Comparison of ENCODE assay signal across 1 cellular context in genomic region chr22:38201718-38202436, GRCh38.
TF ChIP-seq lines count a peak whose summit lies in the region.

Gene MAFF, plus strand, starts transcription at chr22:38201994. Its CDS starts 11,860 bp downstream, at chr22:38213854.

TF ChIP-seq in HepG2, 621 proteins besides CTCF, POLR2A, EP300 and RAD21 (continued from another document and continues in another):
- TF ChIP-seq ZNF678 (CRISPR knock-in tag; IDR thresholded peaks at IDR 0.05) (no peak; the same call in 1 of the 2 replicates), POLR2G (IDR thresholded peaks at IDR 0.05; ENCODE audit: low read depth, low read length) (peak; percentile 90), NFYB (CRISPR knock-in tag; IDR thresholded peaks at IDR 0.05) (no peak), ZNF772 (CRISPR knock-in tag; IDR thresholded peaks at IDR 0.05) (peak; percentile 75; the same call in 1 of the 2 replicates), HDAC2 (CRISPR knock-in tag; IDR thresholded peaks at IDR 0.05) (no peak), CSRNP1 (CRISPR knock-in tag; IDR thresholded peaks at IDR 0.05) (no peak), SNAPC5 (CRISPR knock-in tag; IDR thresholded peaks at IDR 0.05; ENCODE audit: borderline replicate concordance) (no peak), ZBTB3 (CRISPR knock-in tag; IDR thresholded peaks at IDR 0.05; ENCODE audit: borderline replicate concordance, low read depth) (0 out of 2 replicates have a peak, but pooled peaks have one; percentile 29), HNRNPUL1 (IDR thresholded peaks at IDR 0.05; ENCODE audit: low read depth, low read length) (no peak), ZNF879 (CRISPR knock-in tag; IDR thresholded peaks at IDR 0.05) (no peak; the same call in 1 of the 2 replicates), E2F1 (CRISPR knock-in tag; IDR thresholded peaks at IDR 0.05) (no peak), SNAI1 (CRISPR knock-in tag; IDR thresholded peaks at IDR 0.05; ENCODE audit: borderline replicate concordance) (no peak), FUBP1 (CRISPR knock-in tag; IDR thresholded peaks at IDR 0.05; ENCODE audit: borderline replicate concordance) (no peak), LCORL (IDR thresholded peaks at IDR 0.05) (no peak), LCORL (CRISPR knock-in tag; IDR thresholded peaks at IDR 0.05) (no peak), ZNF331 (CRISPR knock-in tag; IDR thresholded peaks at IDR 0.05) (peak; percentile 37; the same call in 1 of the 2 replicates), ZMAT5 (CRISPR knock-in tag; IDR thresholded peaks at IDR 0.05; ENCODE audit: borderline replicate concordance, low read depth) (no peak), ZNF737 (CRISPR knock-in tag; IDR thresholded peaks at IDR 0.05; ENCODE audit: borderline replicate concordance) (no peak), ZKSCAN8 (CRISPR knock-in tag; IDR thresholded peaks at IDR 0.05; ENCODE audit: borderline replicate concordance) (no peak), MBD4 (IDR thresholded peaks at IDR 0.05; ENCODE audit: borderline replicate concordance, low read length) (no peak), YY1 (IDR thresholded peaks at IDR 0.05; ENCODE audit: insufficient read depth, insufficient replicate concordance, low read depth, low read length) (peak; percentile 21), ZNF83 (CRISPR knock-in tag; IDR thresholded peaks at IDR 0.05; ENCODE audit: borderline replicate concordance) (no peak), ZNF589 (CRISPR knock-in tag; conservative IDR thresholded peaks at IDR 0.05) (no peak; the same call in 1 of the 2 replicates), MZF1 (CRISPR knock-in tag; IDR thresholded peaks at IDR 0.05; ENCODE audit: borderline replicate concordance) (no peak), HES4 (CRISPR knock-in tag; IDR thresholded peaks at IDR 0.05; ENCODE audit: borderline replicate concordance) (no peak), GPBP1L1 (CRISPR knock-in tag; IDR thresholded peaks at IDR 0.05) (no peak), ZNF232 (CRISPR knock-in tag; IDR thresholded peaks at IDR 0.05; ENCODE audit: borderline replicate concordance) (no peak)
- TF ChIP-seq, protein P1, sequence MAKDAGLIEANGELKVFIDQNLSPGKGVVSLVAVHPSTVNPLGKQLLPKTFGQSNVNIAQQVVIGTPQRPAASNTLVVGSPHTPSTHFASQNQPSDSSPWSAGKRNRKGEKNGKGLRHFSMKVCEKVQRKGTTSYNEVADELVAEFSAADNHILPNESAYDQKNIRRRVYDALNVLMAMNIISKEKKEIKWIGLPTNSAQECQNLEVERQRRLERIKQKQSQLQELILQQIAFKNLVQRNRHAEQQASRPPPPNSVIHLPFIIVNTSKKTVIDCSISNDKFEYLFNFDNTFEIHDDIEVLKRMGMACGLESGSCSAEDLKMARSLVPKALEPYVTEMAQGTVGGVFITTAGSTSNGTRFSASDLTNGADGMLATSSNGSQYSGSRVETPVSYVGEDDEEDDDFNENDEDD (CRISPR knock-in tag; IDR thresholded peaks at IDR 0.05; ENCODE audit: borderline replicate concordance): no peak
- TF ChIP-seq, protein P2, sequence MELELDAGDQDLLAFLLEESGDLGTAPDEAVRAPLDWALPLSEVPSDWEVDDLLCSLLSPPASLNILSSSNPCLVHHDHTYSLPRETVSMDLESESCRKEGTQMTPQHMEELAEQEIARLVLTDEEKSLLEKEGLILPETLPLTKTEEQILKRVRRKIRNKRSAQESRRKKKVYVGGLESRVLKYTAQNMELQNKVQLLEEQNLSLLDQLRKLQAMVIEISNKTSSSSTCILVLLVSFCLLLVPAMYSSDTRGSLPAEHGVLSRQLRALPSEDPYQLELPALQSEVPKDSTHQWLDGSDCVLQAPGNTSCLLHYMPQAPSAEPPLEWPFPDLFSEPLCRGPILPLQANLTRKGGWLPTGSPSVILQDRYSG (CRISPR knock-in tag; IDR thresholded peaks at IDR 0.05): no peak; the same call in 1 of the 2 replicates
- TF ChIP-seq, protein P3, sequence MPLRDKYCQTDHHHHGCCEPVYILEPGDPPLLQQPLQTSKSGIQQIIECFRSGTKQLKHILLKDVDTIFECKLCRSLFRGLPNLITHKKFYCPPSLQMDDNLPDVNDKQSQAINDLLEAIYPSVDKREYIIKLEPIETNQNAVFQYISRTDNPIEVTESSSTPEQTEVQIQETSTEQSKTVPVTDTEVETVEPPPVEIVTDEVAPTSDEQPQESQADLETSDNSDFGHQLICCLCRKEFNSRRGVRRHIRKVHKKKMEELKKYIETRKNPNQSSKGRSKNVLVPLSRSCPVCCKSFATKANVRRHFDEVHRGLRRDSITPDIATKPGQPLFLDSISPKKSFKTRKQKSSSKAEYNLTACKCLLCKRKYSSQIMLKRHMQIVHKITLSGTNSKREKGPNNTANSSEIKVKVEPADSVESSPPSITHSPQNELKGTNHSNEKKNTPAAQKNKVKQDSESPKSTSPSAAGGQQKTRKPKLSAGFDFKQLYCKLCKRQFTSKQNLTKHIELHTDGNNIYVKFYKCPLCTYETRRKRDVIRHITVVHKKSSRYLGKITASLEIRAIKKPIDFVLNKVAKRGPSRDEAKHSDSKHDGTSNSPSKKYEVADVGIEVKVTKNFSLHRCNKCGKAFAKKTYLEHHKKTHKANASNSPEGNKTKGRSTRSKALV (CRISPR knock-in tag; IDR thresholded peaks at IDR 0.05): 0 out of 2 replicates have a peak, but pooled peaks have one; percentile 42
- TF ChIP-seq, protein P4, sequence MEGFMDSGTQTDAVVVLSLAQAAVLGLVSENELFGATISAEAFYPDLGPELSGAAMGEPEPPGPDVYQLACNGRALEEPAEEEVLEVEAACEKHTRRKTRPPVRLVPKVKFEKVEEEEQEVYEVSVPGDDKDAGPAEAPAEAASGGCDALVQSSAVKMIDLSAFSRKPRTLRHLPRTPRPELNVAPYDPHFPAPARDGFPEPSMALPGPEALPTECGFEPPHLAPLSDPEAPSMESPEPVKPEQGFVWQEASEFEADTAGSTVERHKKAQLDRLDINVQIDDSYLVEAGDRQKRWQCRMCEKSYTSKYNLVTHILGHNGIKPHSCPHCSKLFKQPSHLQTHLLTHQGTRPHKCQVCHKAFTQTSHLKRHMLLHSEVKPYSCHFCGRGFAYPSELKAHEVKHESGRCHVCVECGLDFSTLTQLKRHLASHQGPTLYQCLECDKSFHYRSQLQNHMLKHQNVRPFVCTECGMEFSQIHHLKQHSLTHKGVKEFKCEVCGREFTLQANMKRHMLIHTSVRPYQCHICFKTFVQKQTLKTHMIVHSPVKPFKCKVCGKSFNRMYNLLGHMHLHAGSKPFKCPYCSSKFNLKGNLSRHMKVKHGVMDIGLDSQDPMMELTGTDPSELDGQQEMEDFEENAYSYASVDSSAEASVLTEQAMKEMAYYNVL (CRISPR knock-in tag; IDR thresholded peaks at IDR 0.05; ENCODE audit: borderline replicate concordance): no peak
- TF ChIP-seq, protein P5, sequence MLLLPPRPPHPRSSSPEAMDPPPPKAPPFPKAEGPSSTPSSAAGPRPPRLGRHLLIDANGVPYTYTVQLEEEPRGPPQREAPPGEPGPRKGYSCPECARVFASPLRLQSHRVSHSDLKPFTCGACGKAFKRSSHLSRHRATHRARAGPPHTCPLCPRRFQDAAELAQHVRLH (CRISPR knock-in tag; IDR thresholded peaks at IDR 0.05; ENCODE audit: borderline replicate concordance, low read depth): no peak; the same call in 1 of the 2 replicates
- TF ChIP-seq, protein P6, sequence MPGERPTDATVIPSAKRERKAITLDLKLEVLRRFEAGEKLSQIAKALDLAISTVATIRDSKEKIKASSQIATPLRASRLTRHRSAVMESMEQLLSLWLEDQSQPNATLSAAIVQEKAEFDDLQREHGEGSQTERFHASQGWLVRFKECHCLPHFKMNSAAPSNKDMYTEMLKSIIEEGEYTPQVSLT (CRISPR knock-in tag; IDR thresholded peaks at IDR 0.05; ENCODE audit: borderline replicate concordance, low read depth): no peak
- TF ChIP-seq, protein P7, sequence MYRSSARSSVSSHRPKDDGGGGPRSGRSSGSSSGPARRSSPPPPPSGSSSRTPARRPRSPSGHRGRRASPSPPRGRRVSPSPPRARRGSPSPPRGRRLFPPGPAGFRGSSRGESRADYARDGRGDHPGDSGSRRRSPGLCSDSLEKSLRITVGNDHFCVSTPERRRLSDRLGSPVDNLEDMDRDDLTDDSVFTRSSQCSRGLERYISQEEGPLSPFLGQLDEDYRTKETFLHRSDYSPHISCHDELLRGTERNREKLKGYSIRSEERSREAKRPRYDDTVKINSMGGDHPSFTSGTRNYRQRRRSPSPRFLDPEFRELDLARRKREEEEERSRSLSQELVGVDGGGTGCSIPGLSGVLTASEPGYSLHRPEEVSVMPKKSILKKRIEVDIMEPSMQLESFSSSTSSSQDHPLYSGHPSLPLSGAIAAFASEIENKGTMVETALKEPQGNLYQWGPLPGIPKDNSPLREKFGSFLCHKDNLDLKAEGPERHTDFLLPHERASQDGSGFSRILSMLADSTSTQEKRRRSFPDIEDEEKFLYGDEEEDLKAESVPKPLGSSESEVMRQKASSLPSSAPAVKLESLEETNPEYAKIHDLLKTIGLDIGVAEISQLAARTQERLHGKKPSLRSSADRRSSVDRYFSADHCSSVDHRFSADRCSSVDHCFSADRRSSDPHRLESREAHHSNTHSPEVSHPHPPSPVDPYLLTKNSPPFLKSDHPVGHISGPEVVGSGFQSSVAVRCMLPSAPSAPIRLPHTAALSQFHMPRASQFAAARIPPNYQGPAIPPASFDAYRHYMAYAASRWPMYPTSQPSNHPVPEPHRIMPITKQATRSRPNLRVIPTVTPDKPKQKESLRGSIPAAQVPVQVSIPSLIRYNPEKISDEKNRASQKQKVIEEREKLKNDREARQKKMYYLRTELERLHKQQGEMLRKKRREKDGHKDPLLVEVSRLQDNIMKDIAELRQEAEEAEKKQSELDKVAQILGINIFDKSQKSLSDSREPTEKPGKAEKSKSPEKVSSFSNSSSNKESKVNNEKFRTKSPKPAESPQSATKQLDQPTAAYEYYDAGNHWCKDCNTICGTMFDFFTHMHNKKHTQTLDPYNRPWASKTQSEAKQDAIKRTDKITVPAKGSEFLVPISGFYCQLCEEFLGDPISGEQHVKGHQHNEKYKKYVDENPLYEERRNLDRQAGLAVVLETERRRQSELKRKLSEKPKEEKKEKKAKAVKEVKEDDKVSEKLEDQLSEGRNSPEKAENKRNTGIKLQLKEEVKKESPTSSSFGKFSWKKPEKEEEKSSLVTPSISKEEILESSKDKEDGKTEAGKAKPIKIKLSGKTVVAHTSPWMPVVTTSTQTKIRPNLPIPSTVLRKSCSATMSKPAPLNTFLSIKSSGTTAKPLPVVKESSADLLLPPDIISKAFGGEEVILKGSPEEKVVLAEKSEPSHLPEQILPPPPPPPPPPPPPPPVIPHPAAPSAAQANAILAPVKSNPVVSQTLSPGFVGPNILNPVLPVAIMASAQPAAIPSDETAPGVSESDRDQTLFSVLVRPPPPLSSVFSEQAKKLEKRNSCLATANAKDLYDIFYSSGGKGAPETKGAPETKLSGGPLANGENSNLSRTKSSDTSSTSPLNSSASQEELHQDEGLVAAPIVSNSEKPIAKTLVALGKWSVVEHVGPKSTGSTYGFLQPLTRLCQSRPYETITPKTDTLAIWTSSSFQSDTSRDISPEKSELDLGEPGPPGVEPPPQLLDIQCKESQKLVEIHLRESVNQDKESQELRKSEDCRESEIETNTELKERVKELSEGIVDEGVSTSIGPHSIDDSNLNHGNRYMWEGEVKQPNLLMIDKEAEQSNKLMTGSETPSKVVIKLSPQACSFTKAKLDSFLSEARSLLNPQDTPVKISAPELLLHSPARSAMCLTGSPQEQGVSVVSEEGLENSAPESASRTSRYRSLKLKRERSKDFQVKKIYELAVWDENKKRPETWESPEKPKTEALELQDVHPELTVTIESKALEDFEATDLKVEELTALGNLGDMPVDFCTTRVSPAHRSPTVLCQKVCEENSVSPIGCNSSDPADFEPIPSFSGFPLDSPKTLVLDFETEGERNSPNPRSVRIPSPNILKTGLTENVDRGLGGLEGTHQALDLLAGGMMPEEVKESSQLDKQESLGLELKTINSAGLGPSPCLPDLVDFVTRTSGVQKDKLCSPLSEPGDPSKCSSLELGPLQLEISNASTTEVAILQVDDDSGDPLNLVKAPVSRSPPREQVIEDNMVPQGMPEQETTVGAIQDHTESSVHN (CRISPR knock-in tag; IDR thresholded peaks at IDR 0.05): no peak
